1 cellular context compared by ENCODE assay signal in genomic region chr16:636206-637080, GRCh38.
TF ChIP-seq lines count a peak whose summit lies in the region.

Gene METTL26 (minus strand): TSS chr16:636305. CDS start chr16:636290, 15 bp downstream.

TF ChIP-seq in K562, 482 proteins besides CTCF, POLR2A, EP300 and RAD21 (continued from another document and continues in another):
- TF ChIP-seq E2F5 (CRISPR knock-in tag; IDR thresholded peaks at IDR 0.05) (peak; percentile 70; the same call in 1 of the 2 replicates), GABPA (tag; conservative IDR thresholded peaks at IDR 0.05; ENCODE audit: low read depth) (peak; percentile 77), SRF (CRISPR knock-in tag; IDR thresholded peaks at IDR 0.05) (peak; percentile 4 to 44; a peak in 1 of 4 replicates), NFATC3 (IDR thresholded peaks at IDR 0.05) (no peak), BRF2 (IDR thresholded peaks at IDR 0.05; ENCODE audit: borderline replicate concordance, insufficient read depth, insufficient read length) (no peak), ETS1 (conservative IDR thresholded peaks at IDR 0.05; ENCODE audit: control insufficient read depth, low read depth, low read length) (peak; percentile 92), ARID1B (IDR thresholded peaks at IDR 0.05) (no peak), CBX3 (IDR thresholded peaks at IDR 0.05; ENCODE audit: borderline replicate concordance in 1 of 2, low read length in 2 of 2) (peak in 1 of 2 experiments; percentile 49; a peak in 1 of 3 replicates), PKNOX1 (IDR thresholded peaks at IDR 0.05) (peak; percentile 40; the same call in 1 of the 2 replicates), POLR2AphosphoS5 (IDR thresholded peaks at IDR 0.05; ENCODE audit: control insufficient read depth, insufficient read depth, low read depth, low read length) (peak; percentile 42; the same call in 1 of the 2 replicates), BRF1 (IDR thresholded peaks at IDR 0.05; ENCODE audit: borderline replicate concordance, extremely low read depth, insufficient read length) (peak; percentile 80), TAL1 (IDR thresholded peaks at IDR 0.05) (no peak), RCOR1 (IDR thresholded peaks at IDR 0.05; ENCODE audit: borderline replicate concordance in 1 of 2, low read depth in 2 of 2, low read length in 2 of 2) (peak in 1 of 2 experiments; percentile 69; a peak in 2 of 4 replicates), ZBTB43 (CRISPR knock-in tag; IDR thresholded peaks at IDR 0.05) (no peak), MAFG (tag; conservative IDR thresholded peaks at IDR 0.05) (no peak), ZNF75A (CRISPR knock-in tag; IDR thresholded peaks at IDR 0.05) (no peak), ILF3 (IDR thresholded peaks at IDR 0.05; ENCODE audit: borderline replicate concordance) (peak; percentile 75; the same call in 1 of the 2 replicates), DMBX1 (CRISPR knock-in tag; IDR thresholded peaks at IDR 0.05; ENCODE audit: borderline replicate concordance) (peak; percentile 38; the same call in 1 of the 2 replicates), MLX (CRISPR knock-in tag; conservative IDR thresholded peaks at IDR 0.05) (no peak), ARHGAP35 (IDR thresholded peaks at IDR 0.05; ENCODE audit: partially characterized antibody) (no peak), E2F6 (IDR thresholded peaks at IDR 0.05; ENCODE audit: borderline replicate concordance in 1 of 2, extremely low read depth in 1 of 2, insufficient read depth in 1 of 2, insufficient read length in 1 of 2, low read depth in 1 of 2, low read length in 1 of 2, poor library complexity in 1 of 2, severe bottlenecking in 1 of 2) (peak; percentile 93 to 95), ZNF76 (CRISPR knock-in tag; IDR thresholded peaks at IDR 0.05; ENCODE audit: borderline replicate concordance) (peak; percentile 71; the same call in 1 of the 2 replicates), ZNF668 (CRISPR knock-in tag; IDR thresholded peaks at IDR 0.05) (no peak), GABPB1 (CRISPR knock-in tag; IDR thresholded peaks at IDR 0.05) (peak; percentile 85), TBL1XR1 (IDR thresholded peaks at IDR 0.05; ENCODE audit: low read length in 2 of 2) (peak in 1 of 2 experiments; percentile 95; a peak in 3 of 4 replicates), ZNF274 (IDR thresholded peaks at IDR 0.05; ENCODE audit: borderline replicate concordance, low read depth, low read length) (peak; percentile 54; the same call in 1 of the 2 replicates), SREBF1 (IDR thresholded peaks at IDR 0.05; ENCODE audit: borderline replicate concordance, low read depth, low read length) (peak; percentile 69; the same call in 1 of the 2 replicates), ZNF175 (CRISPR knock-in tag; IDR thresholded peaks at IDR 0.05; ENCODE audit: low read depth) (no peak; the same call in 1 of the 2 replicates), ZNF644 (tag; IDR thresholded peaks at IDR 0.05; ENCODE audit: low read depth) (peak; percentile 88), ZNF507 (tag; conservative IDR thresholded peaks at IDR 0.05) (no peak), RNF219 (CRISPR knock-in tag; IDR thresholded peaks at IDR 0.05) (no peak), ZNF584 (CRISPR knock-in tag; IDR thresholded peaks at IDR 0.05; ENCODE audit: low read depth) (peak; percentile 51; the same call in 1 of the 2 replicates), ZNF511 (CRISPR knock-in tag; IDR thresholded peaks at IDR 0.05) (peak; percentile 76; the same call in 1 of the 2 replicates), ZNF764 (CRISPR knock-in tag; IDR thresholded peaks at IDR 0.05; ENCODE audit: low read depth) (no peak), SMAD3 (CRISPR knock-in tag; conservative IDR thresholded peaks at IDR 0.05) (no peak), ZNF239 (CRISPR knock-in tag; IDR thresholded peaks at IDR 0.05) (no peak), NUFIP1 (IDR thresholded peaks at IDR 0.05; ENCODE audit: partially characterized antibody) (no peak), ERF (CRISPR knock-in tag; IDR thresholded peaks at IDR 0.05) (peak; percentile 21; the same call in 1 of the 2 replicates), FOSL1 (tag; conservative IDR thresholded peaks at IDR 0.05) (peak; percentile 42; the same call in 1 of the 2 replicates), MEF2A (IDR thresholded peaks at IDR 0.05; ENCODE audit: control insufficient read depth, low read depth, low read length) (no peak), CEBPB (tag; IDR thresholded peaks at IDR 0.05) (no peak)
- TF ChIP-seq, protein P1, sequence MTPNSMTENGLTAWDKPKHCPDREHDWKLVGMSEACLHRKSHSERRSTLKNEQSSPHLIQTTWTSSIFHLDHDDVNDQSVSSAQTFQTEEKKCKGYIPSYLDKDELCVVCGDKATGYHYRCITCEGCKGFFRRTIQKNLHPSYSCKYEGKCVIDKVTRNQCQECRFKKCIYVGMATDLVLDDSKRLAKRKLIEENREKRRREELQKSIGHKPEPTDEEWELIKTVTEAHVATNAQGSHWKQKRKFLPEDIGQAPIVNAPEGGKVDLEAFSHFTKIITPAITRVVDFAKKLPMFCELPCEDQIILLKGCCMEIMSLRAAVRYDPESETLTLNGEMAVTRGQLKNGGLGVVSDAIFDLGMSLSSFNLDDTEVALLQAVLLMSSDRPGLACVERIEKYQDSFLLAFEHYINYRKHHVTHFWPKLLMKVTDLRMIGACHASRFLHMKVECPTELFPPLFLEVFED (CRISPR knock-in tag; conservative IDR thresholded peaks at IDR 0.05), result 0 out of 2 replicates have a peak, but pooled peaks have one; percentile 57
